In the genomic region with DNA sequence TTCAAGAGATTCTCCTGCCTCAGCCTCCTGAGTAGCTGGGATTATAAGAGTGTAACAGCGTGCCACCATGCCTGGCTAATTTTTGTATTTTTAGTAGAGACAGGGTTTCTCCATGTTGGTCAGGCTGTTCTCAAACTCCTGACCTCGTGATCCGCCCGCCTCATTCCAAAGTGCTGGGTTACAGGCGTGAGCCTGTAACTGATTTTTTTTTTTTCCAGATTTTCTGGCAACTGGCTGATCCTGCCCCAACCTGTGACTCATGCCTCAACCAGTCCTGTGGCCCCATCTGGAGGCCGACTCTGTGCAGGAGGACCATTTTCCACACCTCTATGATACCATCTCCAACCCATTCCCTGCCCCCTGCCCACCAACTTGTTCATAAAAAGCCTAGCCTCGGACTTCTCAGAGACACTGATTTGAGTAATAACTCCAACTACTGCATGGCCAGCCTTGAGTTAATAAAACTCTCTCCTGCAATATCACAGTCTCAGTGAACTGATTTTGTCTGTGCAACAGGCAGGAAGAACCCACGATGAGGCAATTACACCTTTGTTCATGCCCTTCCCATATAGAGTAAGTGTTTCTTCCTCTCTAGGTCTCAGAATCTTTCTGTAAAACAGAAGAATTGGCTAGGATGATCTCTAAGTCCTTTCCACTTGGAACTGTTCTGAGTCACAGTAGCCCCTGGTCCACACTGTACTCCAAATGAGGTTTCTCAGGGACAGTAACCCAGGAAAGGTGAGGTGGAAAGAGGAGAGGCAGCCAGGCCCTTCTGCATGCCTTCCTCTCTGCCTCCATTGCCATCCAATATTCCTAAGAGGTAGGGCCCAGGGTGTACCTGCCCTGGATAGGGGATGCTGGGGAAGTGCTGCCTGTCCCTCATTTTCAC, we compare ENCODE assay signal across 1 cellular context.
TF ChIP-seq lines count a peak whose summit lies in the region.

No MANE protein-coding gene starts in this region.

TF ChIP-seq in HepG2, 621 proteins besides CTCF, POLR2A, EP300 and RAD21 (continued from another document):
- TF ChIP-seq, protein P1, sequence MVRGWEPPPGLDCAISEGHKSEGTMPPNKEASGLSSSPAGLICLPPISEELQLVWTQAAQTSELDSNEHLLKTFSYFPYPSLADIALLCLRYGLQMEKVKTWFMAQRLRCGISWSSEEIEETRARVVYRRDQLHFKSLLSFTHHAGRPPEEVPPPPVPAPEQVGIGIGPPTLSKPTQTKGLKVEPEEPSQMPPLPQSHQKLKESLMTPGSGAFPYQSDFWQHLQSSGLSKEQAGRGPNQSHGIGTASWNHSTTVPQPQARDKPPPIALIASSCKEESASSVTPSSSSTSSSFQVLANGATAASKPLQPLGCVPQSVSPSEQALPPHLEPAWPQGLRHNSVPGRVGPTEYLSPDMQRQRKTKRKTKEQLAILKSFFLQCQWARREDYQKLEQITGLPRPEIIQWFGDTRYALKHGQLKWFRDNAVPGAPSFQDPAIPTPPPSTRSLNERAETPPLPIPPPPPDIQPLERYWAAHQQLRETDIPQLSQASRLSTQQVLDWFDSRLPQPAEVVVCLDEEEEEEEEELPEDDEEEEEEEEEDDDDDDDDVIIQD (CRISPR knock-in tag; IDR thresholded peaks at IDR 0.05; ENCODE audit: low read depth), result no peak
- TF ChIP-seq GABPB1 (CRISPR knock-in tag; IDR thresholded peaks at IDR 0.05) (no peak), PRMT3 (CRISPR knock-in tag; IDR thresholded peaks at IDR 0.05; ENCODE audit: borderline replicate concordance, low read depth) (no peak), MTA1 (CRISPR knock-in tag; IDR thresholded peaks at IDR 0.05; ENCODE audit: borderline replicate concordance) (no peak), ZKSCAN1 (IDR thresholded peaks at IDR 0.05; ENCODE audit: low read length) (no peak), ZNF205 (CRISPR knock-in tag; IDR thresholded peaks at IDR 0.05) (no peak), DDIT3 (CRISPR knock-in tag; IDR thresholded peaks at IDR 0.05) (no peak), ZNF607 (CRISPR knock-in tag; IDR thresholded peaks at IDR 0.05; ENCODE audit: borderline replicate concordance) (no peak), PHF5A (CRISPR knock-in tag; IDR thresholded peaks at IDR 0.05; ENCODE audit: low read depth, unreplicated experiment) (no peak), ZFAT (CRISPR knock-in tag; conservative IDR thresholded peaks at IDR 0.05) (no peak), ZNF747 (CRISPR knock-in tag; IDR thresholded peaks at IDR 0.05; ENCODE audit: borderline replicate concordance) (no peak), TGIF2 (CRISPR knock-in tag; IDR thresholded peaks at IDR 0.05) (no peak), GFI1 (CRISPR knock-in tag; IDR thresholded peaks at IDR 0.05; ENCODE audit: borderline replicate concordance) (peak; percentile 35; the same call in 1 of the 2 replicates)
- TF ChIP-seq, protein P2, sequence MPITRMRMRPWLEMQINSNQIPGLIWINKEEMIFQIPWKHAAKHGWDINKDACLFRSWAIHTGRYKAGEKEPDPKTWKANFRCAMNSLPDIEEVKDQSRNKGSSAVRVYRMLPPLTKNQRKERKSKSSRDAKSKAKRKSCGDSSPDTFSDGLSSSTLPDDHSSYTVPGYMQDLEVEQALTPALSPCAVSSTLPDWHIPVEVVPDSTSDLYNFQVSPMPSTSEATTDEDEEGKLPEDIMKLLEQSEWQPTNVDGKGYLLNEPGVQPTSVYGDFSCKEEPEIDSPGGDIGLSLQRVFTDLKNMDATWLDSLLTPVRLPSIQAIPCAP (CRISPR knock-in tag; IDR thresholded peaks at IDR 0.05; ENCODE audit: low read depth), result no peak
- TF ChIP-seq, protein P3, sequence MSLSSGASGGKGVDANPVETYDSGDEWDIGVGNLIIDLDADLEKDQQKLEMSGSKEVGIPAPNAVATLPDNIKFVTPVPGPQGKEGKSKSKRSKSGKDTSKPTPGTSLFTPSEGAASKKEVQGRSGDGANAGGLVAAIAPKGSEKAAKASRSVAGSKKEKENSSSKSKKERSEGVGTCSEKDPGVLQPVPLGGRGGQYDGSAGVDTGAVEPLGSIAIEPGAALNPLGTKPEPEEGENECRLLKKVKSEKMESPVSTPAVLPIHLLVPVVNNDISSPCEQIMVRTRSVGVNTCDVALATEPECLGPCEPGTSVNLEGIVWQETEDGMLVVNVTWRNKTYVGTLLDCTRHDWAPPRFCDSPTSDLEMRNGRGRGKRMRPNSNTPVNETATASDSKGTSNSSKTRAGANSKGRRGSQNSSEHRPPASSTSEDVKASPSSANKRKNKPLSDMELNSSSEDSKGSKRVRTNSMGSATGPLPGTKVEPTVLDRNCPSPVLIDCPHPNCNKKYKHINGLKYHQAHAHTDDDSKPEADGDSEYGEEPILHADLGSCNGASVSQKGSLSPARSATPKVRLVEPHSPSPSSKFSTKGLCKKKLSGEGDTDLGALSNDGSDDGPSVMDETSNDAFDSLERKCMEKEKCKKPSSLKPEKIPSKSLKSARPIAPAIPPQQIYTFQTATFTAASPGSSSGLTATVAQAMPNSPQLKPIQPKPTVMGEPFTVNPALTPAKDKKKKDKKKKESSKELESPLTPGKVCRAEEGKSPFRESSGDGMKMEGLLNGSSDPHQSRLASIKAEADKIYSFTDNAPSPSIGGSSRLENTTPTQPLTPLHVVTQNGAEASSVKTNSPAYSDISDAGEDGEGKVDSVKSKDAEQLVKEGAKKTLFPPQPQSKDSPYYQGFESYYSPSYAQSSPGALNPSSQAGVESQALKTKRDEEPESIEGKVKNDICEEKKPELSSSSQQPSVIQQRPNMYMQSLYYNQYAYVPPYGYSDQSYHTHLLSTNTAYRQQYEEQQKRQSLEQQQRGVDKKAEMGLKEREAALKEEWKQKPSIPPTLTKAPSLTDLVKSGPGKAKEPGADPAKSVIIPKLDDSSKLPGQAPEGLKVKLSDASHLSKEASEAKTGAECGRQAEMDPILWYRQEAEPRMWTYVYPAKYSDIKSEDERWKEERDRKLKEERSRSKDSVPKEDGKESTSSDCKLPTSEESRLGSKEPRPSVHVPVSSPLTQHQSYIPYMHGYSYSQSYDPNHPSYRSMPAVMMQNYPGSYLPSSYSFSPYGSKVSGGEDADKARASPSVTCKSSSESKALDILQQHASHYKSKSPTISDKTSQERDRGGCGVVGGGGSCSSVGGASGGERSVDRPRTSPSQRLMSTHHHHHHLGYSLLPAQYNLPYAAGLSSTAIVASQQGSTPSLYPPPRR (CRISPR knock-in tag; IDR thresholded peaks at IDR 0.05; ENCODE audit: borderline replicate concordance), result no peak
